ENCODE assay signal across 4 cellular contexts in the genomic region with DNA sequence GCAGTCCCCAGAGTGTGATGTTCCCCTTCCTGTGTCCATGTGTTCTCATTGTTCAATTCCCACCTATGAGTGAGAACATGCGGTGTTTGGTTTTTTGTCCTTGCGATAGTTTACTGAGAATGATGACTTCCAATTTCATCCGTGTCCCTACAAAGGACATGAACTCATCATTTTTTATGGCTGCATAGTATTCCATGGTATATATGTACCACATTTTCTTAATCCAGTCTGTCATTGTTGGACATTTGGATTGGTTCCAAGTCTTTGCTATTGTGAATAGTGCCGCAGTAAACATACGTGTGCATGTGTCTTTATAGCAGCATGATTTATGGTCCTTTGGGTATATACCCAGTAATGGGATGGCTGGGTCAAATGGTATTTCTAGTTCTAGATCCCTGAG. TPM values are rescaled to one million over a fixed set of nuclear protein-coding genes. Genes with fewer than 3 reads are reported as not detected.
"Had no signal": no experiment of that assay in that cellular context is flagged by ENCODE, and none has a peak within 500 bp of the region (broad histone marks: within the 10 kb centered on the region; RNA-seq: fewer than 3 reads in every experiment).

No MANE protein-coding gene starts in this region.

RNA-seq across cellular contexts. Expression of a gene that starts 50.5 kb away (rescaled TPM):
- polyA plus RNA-seq: IgD-negative memory B cell had no signal

RNA-seq across cellular contexts. Expression of a gene that starts 58.3 kb away (rescaled TPM):
- total RNA-seq: HT-29, HT1080, IMR-90 had no signal
- polyA plus RNA-seq: IgD-negative memory B cell, IMR-90 had no signal
